ENCODE assay signal across 18 cellular contexts in the genomic region with DNA sequence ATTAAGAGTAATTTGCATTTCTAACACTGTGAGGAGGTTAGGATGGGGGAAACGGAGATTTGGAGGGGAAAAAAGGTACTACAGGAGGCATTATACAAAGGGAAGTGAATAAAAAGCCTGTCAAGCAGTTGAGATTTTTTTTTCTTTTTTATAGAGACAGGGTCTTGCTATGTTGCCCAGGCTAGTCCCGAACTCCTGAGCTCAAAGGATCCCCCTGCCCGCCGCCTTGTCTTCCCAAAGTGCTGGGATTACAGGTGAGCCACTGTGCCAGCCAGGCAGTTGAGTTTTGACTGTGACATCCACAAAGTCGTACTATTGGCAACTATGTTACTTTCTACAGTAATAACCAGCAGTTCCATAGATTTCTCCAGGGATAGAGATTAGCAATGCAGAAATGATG. TPM values are rescaled to one million over a fixed set of nuclear protein-coding genes. Genes with fewer than 3 reads are reported as not detected.
DNase-seq lines count a peak whose midpoint lies in the region; ATAC-seq and TF ChIP-seq lines count a peak whose summit lies in the region.
"Had no signal": no experiment of that assay in that cellular context is flagged by ENCODE, and none has a peak within 500 bp of the region (broad histone marks: within the 10 kb centered on the region; RNA-seq: fewer than 3 reads in every experiment).

No MANE protein-coding gene starts in this region.

- peak overlapping the region; percentile 2 for H3K4me3 Mint-ChIP-seq in activated CD4-positive, alpha-beta T cell treated with anti-CD3 and anti-CD28 coated beads, Interleukin-2, amount 10 ng/mL, durations not matched to agents 24 days and 14 days
- H3K4me3 Mint-ChIP-seq in WTC11 (no peak overlapping the region), nephron progenitor cell (peak overlapping the region; percentile 51)

- CTCF ChIA-PET in WTC11 (lab: Charles Lee) = interaction anchor here (0.9 kb wide), 1 partner anchor 152 kb away, joined by 3 read pairs; a partner anchor contains a TSS

- no peak for ATAC-seq in WTC11
- no peak for ATAC-seq in GM19467 (IDR thresholded peaks at IDR 0.05; ENCODE audit: unreplicated experiment)
- ATAC-seq: Panc1, SK-N-SH treated with all-trans-retinoic acid at 6 μM for 48 hours had no signal

- POLR2A ChIA-PET in WTC11 (lab: Charles Lee) = no interaction called here

- peak; percentile 51 for DNase-seq in activated CD4-positive, alpha-beta T cell treated with anti-CD3 and anti-CD28 coated beads, Interleukin-2, amount 10 ng/mL, durations not matched to agents 24 days and 14 days
- no peak for DNase-seq in activated CD4-positive, alpha-beta T cell treated with anti-CD3 and anti-CD28 coated beads for 4 hours
- DNase-seq in GM12864 (ENCODE audit: low read depth) = no peak
- DNase-seq in WTC11 (ENCODE audit: low spot score) = no peak
- DNase-seq in nephron progenitor cell = no peak
- no peak for DNase-seq in mesenteric fat pad (ENCODE audit: low spot score)
- no peak for DNase-seq in activated T-cell treated with anti-CD3 and anti-CD28 coated beads, Interleukin-2, amount 50 U/mL, for 1 hour
- DNase-seq: ACHN, KBM-7, NCI-H1092, NCI-H1436 treated with DMSO at 0.1 percent for 48 hours, NCI-H2029, NCI-H2227 treated with DMSO at 0.1 percent for 48 hours, NCI-H510A had no signal

- H3K9me3 Mint-ChIP-seq in activated CD4-positive, alpha-beta T cell treated with anti-CD3 and anti-CD28 coated beads, Interleukin-2, amount 10 ng/mL, durations not matched to agents 24 days and 14 days = no peaks in the 10 kb centered on the region
- no peaks in the 10 kb centered on the region for H3K9me3 Mint-ChIP-seq in WTC11
- no peaks in the 10 kb centered on the region for H3K9me3 Mint-ChIP-seq in nephron progenitor cell

- H3K4me1 Mint-ChIP-seq in activated CD4-positive, alpha-beta T cell treated with anti-CD3 and anti-CD28 coated beads, Interleukin-2, amount 10 ng/mL, durations not matched to agents 24 days and 14 days = peaks cover 43% of the 10 kb centered on the region
- H3K4me1 Mint-ChIP-seq in WTC11 (peaks cover 25% of the 10 kb centered on the region), nephron progenitor cell (peaks cover 22% of the 10 kb centered on the region)

- no peak overlapping the region for H3K27ac Mint-ChIP-seq in activated CD4-positive, alpha-beta T cell treated with anti-CD3 and anti-CD28 coated beads, Interleukin-2, amount 10 ng/mL, durations not matched to agents 24 days and 14 days
- H3K27ac Mint-ChIP-seq in WTC11 (no peak overlapping the region), nephron progenitor cell (no peak overlapping the region)

- intact Hi-C loops in activated CD4-positive, alpha-beta T cell treated with anti-CD3 and anti-CD28 coated beads, Interleukin-2, amount 10 ng/mL, durations not matched to agents 24 days and 14 days (cut with micrococcal nuclease) = loop anchor here (5.0 to 10.0 kb wide), 2 partner anchors 142 to 266 kb away; a partner anchor contains a TSS

- H3K27me3 Mint-ChIP-seq in activated CD4-positive, alpha-beta T cell treated with anti-CD3 and anti-CD28 coated beads, Interleukin-2, amount 10 ng/mL, durations not matched to agents 24 days and 14 days = peaks cover 12% of the 10 kb centered on the region
- H3K27me3 Mint-ChIP-seq in WTC11 (ENCODE audit: low read depth) (no peaks in the 10 kb centered on the region), nephron progenitor cell (ENCODE audit: low read depth, poor library complexity) (peaks cover 16% of the 10 kb centered on the region)

- H3K4me3 ChIP-seq in GM12864 (ENCODE audit: low read depth, low read length) = peak overlapping the region; percentile 7; the same call in 1 of the 2 replicates
- H3K4me3 ChIP-seq: BLaER1 treated with 17β-estradiol and CSF1 and Interleukin-3, amounts not matched to agents 10 nM and 100 nM had no signal

- H3K36me3 Mint-ChIP-seq in activated CD4-positive, alpha-beta T cell treated with anti-CD3 and anti-CD28 coated beads, Interleukin-2, amount 10 ng/mL, durations not matched to agents 24 days and 14 days (ENCODE audit: low read depth) = peaks cover 40% of the 10 kb centered on the region
- peaks cover 2% of the 10 kb centered on the region; the same call in 1 of the 2 replicates for H3K36me3 Mint-ChIP-seq in WTC11
- peaks cover 43% of the 10 kb centered on the region for H3K36me3 Mint-ChIP-seq in nephron progenitor cell (ENCODE audit: low read depth)

- no peak for TF ChIP-seq CTCF in GM12864 (IDR thresholded peaks at IDR 0.05; ENCODE audit: low read depth, low read length, missing control alignments)
- TF ChIP-seq CTCF in WTC11 (IDR thresholded peaks at IDR 0.05) = no peak
- TF ChIP-seq CTCF in nephron progenitor cell (IDR thresholded peaks at IDR 0.05) = no peak

TF ChIP-seq in WTC11, 78 proteins besides CTCF, POLR2A, EP300 and RAD21:
- TF ChIP-seq ZNF121 (CRISPR knock-in tag; IDR thresholded peaks at IDR 0.05) = peak; percentile 72
- TF ChIP-seq, protein P1, sequence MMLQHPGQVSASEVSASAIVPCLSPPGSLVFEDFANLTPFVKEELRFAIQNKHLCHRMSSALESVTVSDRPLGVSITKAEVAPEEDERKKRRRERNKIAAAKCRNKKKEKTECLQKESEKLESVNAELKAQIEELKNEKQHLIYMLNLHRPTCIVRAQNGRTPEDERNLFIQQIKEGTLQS (CRISPR knock-in tag; conservative IDR thresholded peaks at IDR 0.05) = no peak
- TF ChIP-seq CBFB (CRISPR knock-in tag; IDR thresholded peaks at IDR 0.05; ENCODE audit: low read depth) = no peak

RNA-seq across cellular contexts. Expression of a gene that starts 2.6 kb away (rescaled TPM):
- total RNA-seq in activated CD4-positive, alpha-beta T cell treated with anti-CD3 and anti-CD28 coated beads, Interleukin-2, amount 10 ng/mL, durations not matched to agents 24 days and 14 days = 21.5 and 26.2 TPM in 2 replicates
- 25.1 to 27.4 TPM (median 25.7 TPM) in 3 replicates for total RNA-seq in WTC11 (2021)
- total RNA-seq in mesenteric fat pad = 28.9 TPM
